Comparison of ENCODE assay signal across 8 cellular contexts in genomic region chr13:33286143-33286542, GRCh38. TPM values are rescaled to one million over a fixed set of nuclear protein-coding genes. Genes with fewer than 3 reads are reported as not detected.
DNase-seq lines count a peak whose midpoint lies in the region; ATAC-seq and TF ChIP-seq lines count a peak whose summit lies in the region.

No MANE protein-coding gene starts in this region.

- peaks cover 5% of the 10 kb centered on the region for H3K4me1 ChIP-seq in rectal smooth muscle tissue (ENCODE audit: control insufficient read depth, insufficient read depth, low read length)

- H3K9ac ChIP-seq in rectal smooth muscle tissue (ENCODE audit: low read length) = peak overlapping the region; percentile 50

- peak; percentile 71 for DNase-seq in fibroblast of villous mesenchyme (ENCODE audit: low read depth)

- ATAC-seq in HG02798 (IDR thresholded peaks at IDR 0.05; ENCODE audit: poor library complexity, unreplicated experiment) = no peak
- no peak for ATAC-seq in HG03354 (IDR thresholded peaks at IDR 0.05; ENCODE audit: poor library complexity, severe bottlenecking, unreplicated experiment)
- ATAC-seq in HG03108 (IDR thresholded peaks at IDR 0.05; ENCODE audit: unreplicated experiment) = no peak
- ATAC-seq in HG03460 (IDR thresholded peaks at IDR 0.05; ENCODE audit: unreplicated experiment) = no peak

- TF ChIP-seq CTCF in VCaP (conservative IDR thresholded peaks at IDR 0.05) (no peak), fibroblast of villous mesenchyme (IDR thresholded peaks at IDR 0.05; ENCODE audit: insufficient read depth, low read depth, low read length) (no peak)

- no peaks in the 10 kb centered on the region for H3K27me3 ChIP-seq in rectal smooth muscle tissue (ENCODE audit: control insufficient read depth, insufficient read depth, low read length)

- H3K36me3 ChIP-seq in rectal smooth muscle tissue (ENCODE audit: control insufficient read depth, insufficient read depth, low read length) = no peaks in the 10 kb centered on the region

- H3K4me3 ChIP-seq in GM08714 (ENCODE audit: low read length) (peak overlapping the region; percentile 70), fibroblast of villous mesenchyme (ENCODE audit: low read depth, low read length) (peak overlapping the region; percentile 96), rectal smooth muscle tissue (ENCODE audit: low read length) (peak overlapping the region; percentile 94)

- peak overlapping the region; percentile 74 for H3K27ac ChIP-seq in VCaP
- H3K27ac ChIP-seq in rectal smooth muscle tissue (ENCODE audit: low read depth, low read length) = peak overlapping the region; percentile 95

RNA-seq across cellular contexts. Expression of gene STARD13, which starts 0.6 kb away (rescaled TPM):
- 48.0 and 52.2 TPM in 2 replicates for total RNA-seq in fibroblast of villous mesenchyme
